Comparison of ENCODE assay signal across 1 cellular context in the genomic region with DNA sequence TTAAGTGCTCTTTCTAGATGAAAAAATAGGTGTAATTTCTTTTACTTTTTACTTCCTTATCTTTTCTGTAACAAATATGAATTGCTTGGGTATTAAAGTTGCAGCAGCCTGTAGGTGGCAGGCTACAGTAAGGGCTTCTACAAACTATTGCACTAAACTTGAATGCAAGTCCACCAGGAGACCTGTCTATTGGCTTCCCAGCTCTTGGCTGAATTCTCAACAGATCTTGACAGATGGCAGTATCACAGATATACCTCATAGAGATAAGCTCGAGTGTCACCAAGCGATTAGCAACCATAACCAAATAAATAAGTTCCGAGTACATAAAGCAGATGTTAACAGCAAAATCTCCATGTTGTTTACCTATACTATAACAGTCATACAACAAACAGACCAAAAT.
TF ChIP-seq lines count a peak whose summit lies in the region.

No MANE protein-coding gene starts in this region.

TF ChIP-seq in HEK293, 187 proteins besides CTCF, POLR2A, EP300 and RAD21 (continued from another document):
- TF ChIP-seq ELK4 (IDR thresholded peaks at IDR 0.05; ENCODE audit: borderline replicate concordance, low read depth, low read length) (no peak), ZFP3 (tag by site-specific recombination; IDR thresholded peaks at IDR 0.05; ENCODE audit: low read depth) (no peak), ZNF175 (tag by site-specific recombination; IDR thresholded peaks at IDR 0.05) (no peak)
- TF ChIP-seq, protein P1, sequence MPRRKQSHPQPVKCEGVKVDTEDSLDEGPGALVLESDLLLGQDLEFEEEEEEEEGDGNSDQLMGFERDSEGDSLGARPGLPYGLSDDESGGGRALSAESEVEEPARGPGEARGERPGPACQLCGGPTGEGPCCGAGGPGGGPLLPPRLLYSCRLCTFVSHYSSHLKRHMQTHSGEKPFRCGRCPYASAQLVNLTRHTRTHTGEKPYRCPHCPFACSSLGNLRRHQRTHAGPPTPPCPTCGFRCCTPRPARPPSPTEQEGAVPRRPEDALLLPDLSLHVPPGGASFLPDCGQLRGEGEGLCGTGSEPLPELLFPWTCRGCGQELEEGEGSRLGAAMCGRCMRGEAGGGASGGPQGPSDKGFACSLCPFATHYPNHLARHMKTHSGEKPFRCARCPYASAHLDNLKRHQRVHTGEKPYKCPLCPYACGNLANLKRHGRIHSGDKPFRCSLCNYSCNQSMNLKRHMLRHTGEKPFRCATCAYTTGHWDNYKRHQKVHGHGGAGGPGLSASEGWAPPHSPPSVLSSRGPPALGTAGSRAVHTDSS (tag by site-specific recombination; IDR thresholded peaks at IDR 0.05), result no peak
